Comparison of ENCODE assay signal across 17 cellular contexts in the genomic region with DNA sequence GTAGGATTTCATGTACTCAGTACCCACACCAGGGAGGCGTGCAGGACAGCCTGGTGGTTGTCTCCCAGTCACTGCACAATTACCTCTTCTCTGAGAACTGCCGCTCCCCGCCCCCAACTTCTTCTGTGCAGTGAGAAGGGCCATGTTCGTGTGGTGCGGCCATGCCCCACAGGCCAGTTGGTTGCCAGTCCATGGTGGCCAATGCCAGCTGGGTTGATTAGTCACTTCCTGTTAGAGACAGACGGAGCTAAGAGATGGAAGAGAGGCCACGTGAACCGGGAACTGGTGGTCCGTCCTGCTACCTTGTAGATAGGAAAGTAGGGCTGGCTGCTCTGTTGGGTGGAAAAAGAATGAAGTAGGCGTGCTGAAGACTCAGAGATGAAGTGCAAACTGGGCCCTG.
"Had no signal": no experiment of that assay in that cellular context is flagged by ENCODE, and none has a peak within 500 bp of the region (broad histone marks: within the 10 kb centered on the region; RNA-seq: fewer than 3 reads in every experiment).

No MANE protein-coding gene starts in this region.

- H3K9me3 Mint-ChIP-seq: mesothelial cell of epicardium, nephron had no signal

- H3K4me1 Mint-ChIP-seq: mesothelial cell of epicardium, nephron had no signal

- H3K27ac Mint-ChIP-seq: mesothelial cell of epicardium, nephron had no signal

- DNase-seq: colonic mucosa; dermis blood vessel endothelial cell; esophagus squamous epithelium; foreskin fibroblast; islet precursor cell; mammary epithelial cell; posterior cingulate gyrus; sigmoid colon; stimulated activated CD4-positive, alpha-beta T cell treated with anti-CD3 and anti-CD28 coated beads, Interleukin-12 subunit alpha, Interleukin-12 subunit beta, amount 100 ng/mL, for 4 hours; stimulated activated naive CD4-positive, alpha-beta T cell; stomach; substantia nigra; trophoblast cell had no signal

- H3K36me3 Mint-ChIP-seq: mesothelial cell of epicardium had no signal

- H3K4me3 Mint-ChIP-seq: mesothelial cell of epicardium, nephron had no signal

- ATAC-seq: gastroesophageal sphincter, left lobe of liver had no signal
